8 cellular contexts compared by ENCODE assay signal in genomic region chr2:86518498-86518897, GRCh38. TPM values are rescaled to one million over a fixed set of nuclear protein-coding genes. Genes with fewer than 3 reads are reported as not detected.
DNase-seq lines count a peak whose midpoint lies in the region; ATAC-seq and TF ChIP-seq lines count a peak whose summit lies in the region.

No MANE protein-coding gene starts in this region.

- peaks cover 0 to 12% (median 5%) of the 10 kb centered on the region in 5 donors for H3K9me3 Mint-ChIP-seq in CD8-positive, alpha-beta memory T cell

- H3K4me1 Mint-ChIP-seq in CD8-positive, alpha-beta memory T cell = peaks cover 5 to 8% (median 5%) of the 10 kb centered on the region in 3 donors

- DNase-seq in CD8-positive, alpha-beta memory T cell = peak in 3 of 5 donors; percentile 27 to 62 (median 53)
- DNase-seq in anterior cingulate cortex (lab: John Stamatoyannopoulos, UW) (peak in 37 of 58 donors; percentile 1 to 57 (median 11)), left kidney (ENCODE audit: low read depth, low spot score) (peak; percentile 9), NCI-H524 treated with DMSO at 0.1 percent for 48 hours (lab: John Stamatoyannopoulos, UW) (no peak), tibial artery (no peak)

- no peak overlapping the region for H3K27ac ChIP-seq in CD8-positive, alpha-beta memory T cell (ENCODE audit: low read depth, low read length)
- no peak overlapping the region for H3K27ac ChIP-seq in tibial artery

- H3K9me3 ChIP-seq in CD8-positive, alpha-beta memory T cell (ENCODE audit: low read length) = peaks cover 8% of the 10 kb centered on the region
- no peaks in the 10 kb centered on the region for H3K9me3 ChIP-seq in tibial artery

- CTCF ChIA-PET in CD8-positive, alpha-beta memory T cell (lab: Charles Lee) = interaction anchor here (0.9 to 2.1 kb wide), 8 partner anchors 11 to 289 kb away, joined by 3 to 6 read pairs (median 4); no protein-coding TSS in a partner anchor

- H3K27me3 Mint-ChIP-seq in CD8-positive, alpha-beta memory T cell = no peaks in the 10 kb centered on the region

- ATAC-seq in GM21619 (IDR thresholded peaks at IDR 0.05; ENCODE audit: unreplicated experiment) (no peak), HG03108 (IDR thresholded peaks at IDR 0.05; ENCODE audit: unreplicated experiment) (no peak)

- H3K27me3 ChIP-seq in CD8-positive, alpha-beta memory T cell (ENCODE audit: insufficient read depth, low read length, poor library complexity, severe bottlenecking) = no peaks in the 10 kb centered on the region
- H3K27me3 ChIP-seq in tibial artery = no peaks in the 10 kb centered on the region

- POLR2A ChIA-PET in CD8-positive, alpha-beta memory T cell (lab: Charles Lee) = interaction anchor here (0.6 kb wide), 2 partner anchors 27 to 268 kb away, joined by 3 read pairs; no protein-coding TSS in a partner anchor

- H3K27ac Mint-ChIP-seq in CD8-positive, alpha-beta memory T cell = peak overlapping the region in 1 of 8 donors; percentile 12

- intact Hi-C loops in tibial artery (cut with DNase I; ENCODE audit: low total_unique reads) = no loop called here

- H3K4me3 Mint-ChIP-seq in CD8-positive, alpha-beta memory T cell = no peak overlapping the region

- peaks cover 0 to 8% (median 8%) of the 10 kb centered on the region in 3 donors for H3K36me3 Mint-ChIP-seq in CD8-positive, alpha-beta memory T cell

- no peak overlapping the region for H3K4me3 ChIP-seq in CD8-positive, alpha-beta memory T cell (ENCODE audit: low read length)
- no peak overlapping the region for H3K4me3 ChIP-seq in tibial artery

- TF ChIP-seq CTCF in LNCAP (IDR thresholded peaks at IDR 0.05) (peak; percentile 46), tibial artery (IDR thresholded peaks at IDR 0.05) (peak in 1 of 2 experiments; percentile 11)

- H3K4me1 ChIP-seq in CD8-positive, alpha-beta memory T cell (ENCODE audit: insufficient read depth, low read length) = no peaks in the 10 kb centered on the region
- H3K4me1 ChIP-seq in tibial artery = peaks cover 0 to 9% (median 0%) of the 10 kb centered on the region in 4 donors

- H3K36me3 ChIP-seq in CD8-positive, alpha-beta memory T cell (ENCODE audit: insufficient read depth, low read length) = no peaks in the 10 kb centered on the region
- H3K36me3 ChIP-seq in tibial artery = peaks cover 0 to 12% (median 0%) of the 10 kb centered on the region in 3 donors

RNA-seq across cellular contexts. Expression of gene CHMP3, which starts 44.7 kb away (rescaled TPM):
- 10 to 100 TPM; 51.7 to 58.9 TPM for total RNA-seq in CD8-positive, alpha-beta memory T cell
- polyA plus RNA-seq in CD8-positive, alpha-beta memory T cell = 70.1 TPM

Comparison
In these comparisons a context has a peak if more than half of its experiments do, and no peak if none do; other contexts are left out.
1. DNase-seq: peak in CD8-positive, alpha-beta memory T cell (3 of 5), anterior cingulate cortex (37 of 58) and left kidney (single experiment); none in NCI-H524 treated with DMSO at 0.1 percent for 48 hours (single experiment) and tibial artery (0 of 2).